ENCODE assay signal across 12 cellular contexts in genomic region chr11:96136623-96137313, GRCh38.
DNase-seq lines count a peak whose midpoint lies in the region; ATAC-seq and TF ChIP-seq lines count a peak whose summit lies in the region.
"Had no signal": no experiment of that assay in that cellular context is flagged by ENCODE, and none has a peak within 500 bp of the region (broad histone marks: within the 10 kb centered on the region; RNA-seq: fewer than 3 reads in every experiment).

No MANE protein-coding gene starts in this region.

- WGBS in endodermal cell (ENCODE audit: insufficient coverage in 1 of 2, insufficient read length in 1 of 2), 2 experiments: 84% methylated on average over 3 of the region's 3 CpGs; no CpG with 5 or more reads in 1 of the 2 experiments

- peak overlapping the region; percentile 46 for H3K4me3 Mint-ChIP-seq in CD8-positive, alpha-beta T cell
- H3K4me3 Mint-ChIP-seq in endodermal cell: no peak overlapping the region

- H3K4me2 ChIP-seq in PC-9 (no peak overlapping the region), osteoblast (ENCODE audit: insufficient read depth, low read length) (peak overlapping the region; percentile 21)

- peaks cover 74% of the 10 kb centered on the region for H3K4me1 Mint-ChIP-seq in CD8-positive, alpha-beta T cell (ENCODE audit: low read depth)
- H3K4me1 Mint-ChIP-seq in endodermal cell: peaks cover 23% of the 10 kb centered on the region

- peaks cover 56% of the 10 kb centered on the region for H3K79me2 ChIP-seq in PC-9 (ENCODE audit: low read depth)
- peaks cover 56% of the 10 kb centered on the region for H3K79me2 ChIP-seq in osteoblast (ENCODE audit: insufficient read depth, low read length)

- H3K36me3 ChIP-seq in CD8-positive, alpha-beta T cell (ENCODE audit: insufficient read depth, low read length): no peaks in the 10 kb centered on the region
- H3K36me3 ChIP-seq in PC-9 (ENCODE audit: low read depth) (0 out of 2 replicates have a peak, but pooled peaks cover 8% of the 10 kb centered on the region), endodermal cell (ENCODE audit: control insufficient read depth, insufficient read depth, low read length) (no peaks in the 10 kb centered on the region), osteoblast (ENCODE audit: insufficient read depth, low read length) (peaks cover 2% of the 10 kb centered on the region)
- H3K36me3 ChIP-seq: neutrophil had no signal

- H3K4me3 ChIP-seq in CD8-positive, alpha-beta T cell (ENCODE audit: low read depth, low read length): no peak overlapping the region
- no peak overlapping the region for H3K4me3 ChIP-seq in PC-9
- no peak overlapping the region for H3K4me3 ChIP-seq in endodermal cell (ENCODE audit: low read length)
- H3K4me3 ChIP-seq in osteoblast (ENCODE audit: insufficient read depth, low read length): no peak overlapping the region

- H4K20me1 ChIP-seq in PC-9 (ENCODE audit: insufficient read depth) (no peaks in the 10 kb centered on the region), osteoblast (ENCODE audit: insufficient read depth, low read length) (no peaks in the 10 kb centered on the region)

- no peaks in the 10 kb centered on the region for H3K9me3 Mint-ChIP-seq in CD8-positive, alpha-beta T cell
- no peaks in the 10 kb centered on the region for H3K9me3 Mint-ChIP-seq in endodermal cell

- ATAC-seq in CD8-positive, alpha-beta T cell: no peak
- ATAC-seq in HG02870 (IDR thresholded peaks at IDR 0.05; ENCODE audit: unreplicated experiment): no peak
- ATAC-seq in GM21576 (IDR thresholded peaks at IDR 0.05; ENCODE audit: unreplicated experiment): no peak

- DNase-seq in CD8-positive, alpha-beta T cell: no peak
- DNase-seq in PC-9 (peak in 1 of 2 experiments; percentile 2), endodermal cell (no peak), osteoblast (ENCODE audit: insufficient read length, low spot score, missing footprints) (no peak), NCI-H82 (lab: John Stamatoyannopoulos, UW) (no peak), posterior cingulate gyrus (no peak)
- DNase-seq: KBM-7; NCI-H2029; stimulated activated naive CD4-positive, alpha-beta T cell treated with Interleukin-2 at 50 U/mL for 16 hours had no signal

- CTCF ChIA-PET in CD8-positive, alpha-beta T cell (lab: Charles Lee): no interaction called here
- CTCF ChIA-PET in PC-9 (lab: Charles Lee): interaction anchor here (0.6 kb wide), 1 partner anchor 36 kb away, joined by 7 read pairs; no protein-coding TSS in a partner anchor

- POLR2A ChIA-PET in CD8-positive, alpha-beta T cell (lab: Charles Lee): interaction anchor here (0.8 to 1.2 kb wide), 2 partner anchors 26 to 196 kb away, joined by 3 read pairs; no protein-coding TSS in a partner anchor
- POLR2A ChIA-PET in PC-9 (lab: Charles Lee; ENCODE audit: unreplicated experiment): interaction anchor here (0.6 kb wide), 1 partner anchor 48 kb away, joined by 3 read pairs; no protein-coding TSS in a partner anchor

- H3K4me1 ChIP-seq in CD8-positive, alpha-beta T cell (ENCODE audit: insufficient read depth, low read length): peaks cover 49% of the 10 kb centered on the region
- H3K4me1 ChIP-seq in PC-9 (replicated peaks; ENCODE audit: insufficient read depth): peaks cover 26% of the 10 kb centered on the region
- peaks cover 5% of the 10 kb centered on the region for H3K4me1 ChIP-seq in endodermal cell (ENCODE audit: control insufficient read depth, insufficient read depth, low read length)
- peaks cover 23% of the 10 kb centered on the region for H3K4me1 ChIP-seq in osteoblast (ENCODE audit: insufficient read depth, low read length)

- peak overlapping the region; percentile 83 for H3K27ac Mint-ChIP-seq in CD8-positive, alpha-beta T cell
- peak overlapping the region; percentile 62 for H3K27ac Mint-ChIP-seq in endodermal cell

- H3K36me3 Mint-ChIP-seq in CD8-positive, alpha-beta T cell: peaks cover 29% of the 10 kb centered on the region
- H3K36me3 Mint-ChIP-seq in endodermal cell (ENCODE audit: low read depth): no peaks in the 10 kb centered on the region

- no peak for TF ChIP-seq CTCF in CD8-positive, alpha-beta T cell (IDR thresholded peaks at IDR 0.05)
- no peak for TF ChIP-seq CTCF in PC-9 (conservative IDR thresholded peaks at IDR 0.05)
- TF ChIP-seq CTCF in endodermal cell (conservative IDR thresholded peaks at IDR 0.05): no peak
- no peak for TF ChIP-seq CTCF in osteoblast (IDR thresholded peaks at IDR 0.05; ENCODE audit: extremely low read depth, low read depth, low read length)

- H2AFZ ChIP-seq in PC-9 (no peak overlapping the region), osteoblast (ENCODE audit: low read length) (no peak overlapping the region)

- peaks cover 4% of the 10 kb centered on the region; the same call in 1 of the 2 replicates for H3K9me2 ChIP-seq in PC-9 (ENCODE audit: insufficient read depth)

- H3F3A ChIP-seq in PC-9 (ENCODE audit: insufficient read depth, low read depth): peaks cover 24% of the 10 kb centered on the region

- no peak overlapping the region for H3K9ac ChIP-seq in endodermal cell (ENCODE audit: extremely low read depth, low read length, poor library complexity, severe bottlenecking)

- no peak overlapping the region for H3K27ac ChIP-seq in CD8-positive, alpha-beta T cell (ENCODE audit: low read depth, low read length)
- peak overlapping the region; percentile 21 for H3K27ac ChIP-seq in PC-9
- peak overlapping the region; percentile 93 for H3K27ac ChIP-seq in endodermal cell (ENCODE audit: low read depth, low read length)
- H3K27ac ChIP-seq in osteoblast (ENCODE audit: low read depth, low read length): peak overlapping the region; percentile 60
- H3K27ac ChIP-seq: neutrophil had no signal

- intact Hi-C loops in CD8-positive, alpha-beta T cell (cut with DNase I, micrococcal nuclease): loop anchor here in 1 of 2 experiments (2.0 to 5.0 kb wide), 3 partner anchors 14 to 66 kb away; no protein-coding TSS in a partner anchor
- intact Hi-C loops in PC-9 (cut with micrococcal nuclease; ENCODE audit: unreplicated experiment): no loop called here
- intact Hi-C loops in posterior cingulate gyrus (cut with DNase I): no loop called here

- no TSS peak for BruUV-seq in PC-9 (replicated peaks; lab: Mats Ljungman, UMichigan)

- no peaks in the 10 kb centered on the region for H3K27me3 ChIP-seq in CD8-positive, alpha-beta T cell (ENCODE audit: insufficient read depth, low read length)
- H3K27me3 ChIP-seq in PC-9 (ENCODE audit: insufficient read depth, low read depth) (no peaks in the 10 kb centered on the region), endodermal cell (ENCODE audit: control insufficient read depth, insufficient read depth, low read length, poor library complexity, severe bottlenecking) (no peaks in the 10 kb centered on the region), osteoblast (ENCODE audit: insufficient read depth, low read length) (no peaks in the 10 kb centered on the region)
- H3K27me3 ChIP-seq: neutrophil had no signal

- H3K27me3 Mint-ChIP-seq in CD8-positive, alpha-beta T cell (ENCODE audit: low read depth): no peaks in the 10 kb centered on the region
- no peaks in the 10 kb centered on the region for H3K27me3 Mint-ChIP-seq in endodermal cell (ENCODE audit: insufficient read depth)

- H3K9me3 ChIP-seq in CD8-positive, alpha-beta T cell (ENCODE audit: low read length): no peaks in the 10 kb centered on the region
- no peaks in the 10 kb centered on the region for H3K9me3 ChIP-seq in PC-9 (ENCODE audit: insufficient read depth, low read depth)
- no peaks in the 10 kb centered on the region for H3K9me3 ChIP-seq in endodermal cell (ENCODE audit: control insufficient read depth, low read length)
- H3K9me3 ChIP-seq in osteoblast (ENCODE audit: low read depth, low read length): no peaks in the 10 kb centered on the region
- H3K9me3 ChIP-seq: neutrophil had no signal
